In genomic region chr14:93019367-93019843, GRCh38 we compare ENCODE assay signal across 14 cellular contexts.
DNase-seq lines count a peak whose midpoint lies in the region; FAIRE-seq and TF ChIP-seq lines count a peak whose summit lies in the region.
"Had no signal": no experiment of that assay in that cellular context is flagged by ENCODE, and none has a peak within 500 bp of the region (broad histone marks: within the 10 kb centered on the region; RNA-seq: fewer than 3 reads in every experiment).

No MANE protein-coding gene starts in this region.

- H3K9ac ChIP-seq in iPS-15b (ENCODE audit: low read depth, low read length) (peak overlapping the region; percentile 24), rectal smooth muscle tissue (ENCODE audit: low read length) (no peak overlapping the region)

- peaks cover 50% of the 10 kb centered on the region for H3K4me1 ChIP-seq in SJCRH30
- H3K4me1 ChIP-seq in iPS-15b (ENCODE audit: control insufficient read depth, insufficient read depth, low read length): peaks cover 3% of the 10 kb centered on the region
- peaks cover 34% of the 10 kb centered on the region for H3K4me1 ChIP-seq in rectal smooth muscle tissue (ENCODE audit: control insufficient read depth, insufficient read depth, low read length)

- H3K27me3 ChIP-seq in SJCRH30 (no peaks in the 10 kb centered on the region), iPS-15b (ENCODE audit: control insufficient read depth, insufficient read depth, low read length) (no peaks in the 10 kb centered on the region), rectal smooth muscle tissue (ENCODE audit: control insufficient read depth, insufficient read depth, low read length) (no peaks in the 10 kb centered on the region), MG63 (no peaks in the 10 kb centered on the region)
- H3K27me3 ChIP-seq: cardiac muscle cell had no signal

- H3K27ac ChIP-seq in SJCRH30 (peak overlapping the region; percentile 79), rectal smooth muscle tissue (ENCODE audit: low read depth, low read length) (peak overlapping the region; percentile 83)
- H3K27ac ChIP-seq: cardiac muscle cell, psoas muscle had no signal

- H3K36me3 ChIP-seq in SJCRH30 (no peaks in the 10 kb centered on the region), iPS-15b (ENCODE audit: control insufficient read depth, insufficient read depth, low read length) (peaks cover 14% of the 10 kb centered on the region), rectal smooth muscle tissue (ENCODE audit: control insufficient read depth, insufficient read depth, low read length) (no peaks in the 10 kb centered on the region), MG63 (no peaks in the 10 kb centered on the region)
- H3K36me3 ChIP-seq: cardiac muscle cell had no signal

- TF ChIP-seq POLR2A in erythroblast (IDR thresholded peaks at IDR 0.05; ENCODE audit: low read length): no peak

- H3K9me3 ChIP-seq in SJCRH30 (replicated peaks) (no peaks in the 10 kb centered on the region), iPS-15b (ENCODE audit: control insufficient read depth, insufficient read depth, low read length) (no peaks in the 10 kb centered on the region), MG63 (no peaks in the 10 kb centered on the region)
- H3K9me3 ChIP-seq: psoas muscle had no signal

- H3K4me3 ChIP-seq in SJCRH30: no peak overlapping the region
- H3K4me3 ChIP-seq in iPS-15b (ENCODE audit: low read depth, low read length): no peak overlapping the region
- peak overlapping the region; percentile 2 for H3K4me3 ChIP-seq in rectal smooth muscle tissue (ENCODE audit: low read length)
- no peak overlapping the region for H3K4me3 ChIP-seq in MG63
- H3K4me3 ChIP-seq: cardiac muscle cell, psoas muscle had no signal

- no peak for FAIRE-seq in frontal cortex (lab: Jason Lieb, UNC)
- FAIRE-seq: G401.6 had no signal

- DNase-seq in COR-L47 (lab: John Stamatoyannopoulos, UW) (peak; percentile 41), SJCRH30 (peak; percentile 81 to 87), erythroblast (lab: John Stamatoyannopoulos, UW) (no peak), frontal cortex (ENCODE audit: low spot score in 2 of 2) (no peak), MG63 (no peak), mesenteric fat pad (ENCODE audit: low spot score) (no peak)
- DNase-seq: activated CD4-positive, alpha-beta T cell treated with anti-CD3 and anti-CD28 coated beads, Interleukin-2, amount 10 ng/mL, durations not matched to agents 24 days and 14 days; activated naive CD8-positive, alpha-beta T cell treated with anti-CD3 and anti-CD28 coated beads for 36 hours; activated T-cell treated with anti-CD3 and anti-CD28 coated beads, Interleukin-2, amount 50 U/mL, for 1 hour had no signal

Comparison
In these comparisons a context has a peak if more than half of its experiments do, and no peak if none do; other contexts are left out.
1. DNase-seq: peak in COR-L47 (single experiment) and SJCRH30 (2 of 2); none in erythroblast (0 of 2), frontal cortex (0 of 2), MG63 (single experiment) and mesenteric fat pad (single experiment).